In genomic region chr20:22795455-22795854, GRCh38 we compare ENCODE assay signal across 12 cellular contexts.
DNase-seq lines count a peak whose midpoint lies in the region; ATAC-seq and TF ChIP-seq lines count a peak whose summit lies in the region.
"Had no signal": no experiment of that assay in that cellular context is flagged by ENCODE, and none has a peak within 500 bp of the region (broad histone marks: within the 10 kb centered on the region; RNA-seq: fewer than 3 reads in every experiment).

No MANE protein-coding gene starts in this region.

- DNase-seq in HCT116 (ENCODE audit: low read depth, low spot score) (no peak), MCF 10A (ENCODE audit: unreplicated experiment) (no peak), mesenchymal stem cell (no peak), suprapubic skin (ENCODE audit: low spot score in 2 of 2) (no peak), COLO668 (lab: John Stamatoyannopoulos, UW; ENCODE audit: unreplicated experiment) (no peak), WTC11 (ENCODE audit: low spot score) (no peak), mesendoderm (no peak)
- no peak for DNase-seq in activated CD4-positive, alpha-beta memory T cell treated with anti-CD3 and anti-CD28 coated beads for 36 hours
- DNase-seq: activated CD8-positive, alpha-beta memory T cell treated with anti-CD3 and anti-CD28 coated beads, Interleukin-2, amount 50 U/mL, for 48 hours; DND-41 had no signal

- TF ChIP-seq EP300 in suprapubic skin (IDR thresholded peaks at IDR 0.05) = no peak

- H3K9me3 ChIP-seq in HCT116 (ENCODE audit: control insufficient read depth in 1 of 2, insufficient read depth in 1 of 2, low read depth in 1 of 2, low read length in 2 of 2) (no peaks in the 10 kb centered on the region), mesenchymal stem cell (ENCODE audit: control insufficient read depth, low read length) (no peaks in the 10 kb centered on the region), suprapubic skin (no peaks in the 10 kb centered on the region)
- H3K9me3 ChIP-seq: BLaER1 treated with 17β-estradiol and CSF1 and Interleukin-3, amounts not matched to agents 10 nM and 100 nM had no signal

- H3K4me3 Mint-ChIP-seq in MCF 10A (ENCODE audit: unreplicated experiment) (no peak overlapping the region), WTC11 (no peak overlapping the region)
- H3K4me3 Mint-ChIP-seq in activated CD4-positive, alpha-beta memory T cell treated with anti-CD3 and anti-CD28 coated beads for 36 hours = no peak overlapping the region
- H3K4me3 Mint-ChIP-seq: activated naive CD4-positive, alpha-beta T cell treated with anti-CD3 and anti-CD28 coated beads, Interleukin-2, amount 50 U/mL, for 24 hours had no signal

- H3K79me1 ChIP-seq in mesenchymal stem cell (replicated peaks; ENCODE audit: low read length, poor library complexity, severe bottlenecking) = no peaks in the 10 kb centered on the region
- H3K79me1 ChIP-seq in mesendoderm (ENCODE audit: low read length) = no peaks in the 10 kb centered on the region

- H3K9ac ChIP-seq in HCT116 (ENCODE audit: low read length) = no peak overlapping the region
- peak overlapping the region; percentile 34 for H3K9ac ChIP-seq in mesenchymal stem cell (ENCODE audit: low read length)
- H3K9ac ChIP-seq in mesendoderm (ENCODE audit: low read length) = no peak overlapping the region
- H3K9ac ChIP-seq: BLaER1 treated with 17β-estradiol and CSF1 and Interleukin-3, amounts not matched to agents 10 nM and 100 nM had no signal

- H2BK5ac ChIP-seq in mesenchymal stem cell (ENCODE audit: low read depth, low read length, poor library complexity, severe bottlenecking) = peak overlapping the region; percentile 85
- no peak overlapping the region for H2BK5ac ChIP-seq in mesendoderm (ENCODE audit: low read length)

- H3K9me2 ChIP-seq in HCT116 (ENCODE audit: insufficient read depth) = no peaks in the 10 kb centered on the region

- H2AK5ac ChIP-seq in mesenchymal stem cell (ENCODE audit: low read length, severe bottlenecking) (peak overlapping the region; percentile 24), mesendoderm (ENCODE audit: low read length) (no peak overlapping the region)

- ATAC-seq in HCT116 = peak; percentile 20; the same call in 1 of the 2 replicates
- no peak for ATAC-seq in WTC11

- peak overlapping the region; percentile 46 for H3K4me2 ChIP-seq in HCT116 (ENCODE audit: low read length)
- peak overlapping the region; percentile 10 for H3K4me2 ChIP-seq in mesenchymal stem cell (ENCODE audit: low read length, poor library complexity, severe bottlenecking)
- no peak overlapping the region for H3K4me2 ChIP-seq in mesendoderm (ENCODE audit: low read length)
- H3K4me2 ChIP-seq: BLaER1 treated with 17β-estradiol and CSF1 and Interleukin-3, amounts not matched to agents 10 nM and 100 nM had no signal

- H3K56ac ChIP-seq in mesendoderm (ENCODE audit: low read length) = no peak overlapping the region

- CTCF ChIA-PET in HCT116 (lab: Charles Lee) = no interaction called here
- CTCF ChIA-PET in MCF 10A (lab: Yijun Ruan, JAX) = interaction anchor here (0.6 to 3.1 kb wide), 10 partner anchors 9 to 458 kb away, joined by 3 to 9 read pairs (median 4); no protein-coding TSS in a partner anchor
- CTCF ChIA-PET in WTC11 (lab: Charles Lee) = interaction anchor here (1.5 kb wide), 1 partner anchor 104 kb away, joined by 3 read pairs; no protein-coding TSS in a partner anchor
- CTCF ChIA-PET in activated CD4-positive, alpha-beta memory T cell treated with anti-CD3 and anti-CD28 coated beads for 36 hours (lab: Charles Lee) = no interaction called here

- H2BK12ac ChIP-seq in mesenchymal stem cell (ENCODE audit: low read length in 2 of 2) = peak overlapping the region; percentile 91 to 93

- TF ChIP-seq RAD21 in HCT116 (IDR thresholded peaks at IDR 0.05; ENCODE audit: low read depth) = no peak

- H3K9me3 Mint-ChIP-seq in MCF 10A (ENCODE audit: unreplicated experiment) (no peaks in the 10 kb centered on the region), WTC11 (peaks cover 7% of the 10 kb centered on the region; the same call in 1 of the 2 replicates)
- H3K9me3 Mint-ChIP-seq in activated CD4-positive, alpha-beta memory T cell treated with anti-CD3 and anti-CD28 coated beads for 36 hours = peaks cover 4% of the 10 kb centered on the region

- H3K36me3 Mint-ChIP-seq in MCF 10A (ENCODE audit: insufficient read depth, unreplicated experiment) (no peaks in the 10 kb centered on the region), WTC11 (no peaks in the 10 kb centered on the region)
- H3K36me3 Mint-ChIP-seq in activated CD4-positive, alpha-beta memory T cell treated with anti-CD3 and anti-CD28 coated beads for 36 hours = no peaks in the 10 kb centered on the region
- H3K36me3 Mint-ChIP-seq: activated naive CD4-positive, alpha-beta T cell treated with anti-CD3 and anti-CD28 coated beads, Interleukin-2, amount 50 U/mL, for 24 hours had no signal

- H2BK15ac ChIP-seq in mesenchymal stem cell (ENCODE audit: low read depth, poor library complexity, severe bottlenecking) (no peak overlapping the region), mesendoderm (replicated peaks; ENCODE audit: low read depth) (no peak overlapping the region)

- no peak for TF ChIP-seq POLR2A in HCT116 (IDR thresholded peaks at IDR 0.05; ENCODE audit: borderline replicate concordance, extremely low read depth, insufficient read depth, insufficient read length)
- no peak for TF ChIP-seq POLR2A in suprapubic skin (IDR thresholded peaks at IDR 0.05)

- H3K36me3 ChIP-seq in HCT116 (ENCODE audit: control insufficient read depth in 1 of 2, insufficient read depth in 2 of 2, low read length in 2 of 2) (no peaks in the 10 kb centered on the region), mesenchymal stem cell (ENCODE audit: control insufficient read depth in 1 of 2, insufficient read depth in 2 of 2, low read depth in 1 of 2, low read length in 2 of 2) (no peaks in the 10 kb centered on the region), suprapubic skin (no peaks in the 10 kb centered on the region), mesendoderm (ENCODE audit: control insufficient read depth, insufficient read depth, low read length) (no peaks in the 10 kb centered on the region)
- H3K36me3 ChIP-seq: BLaER1 treated with 17β-estradiol and CSF1 and Interleukin-3, amounts not matched to agents 10 nM and 100 nM had no signal

- H3K4me3 ChIP-seq in HCT116 (replicated peaks in 1 of 2; ENCODE audit: low read depth in 1 of 2, low read length in 2 of 2) (no peak overlapping the region), mesenchymal stem cell (ENCODE audit: insufficient read depth in 1 of 2, low read depth in 1 of 2, low read length in 2 of 2) (peak overlapping the region in 1 of 2 experiments; percentile 19), suprapubic skin (no peak overlapping the region), mesendoderm (ENCODE audit: low read length) (no peak overlapping the region)
- H3K4me3 ChIP-seq: BLaER1 treated with 17β-estradiol and CSF1 and Interleukin-3, amounts not matched to agents 10 nM and 100 nM had no signal

- no peak overlapping the region for H3K23ac ChIP-seq in mesenchymal stem cell (ENCODE audit: low read length in 2 of 2)
- H3K23ac ChIP-seq in mesendoderm (ENCODE audit: low read length) = no peak overlapping the region

- no peaks in the 10 kb centered on the region for H4K20me1 ChIP-seq in HCT116 (ENCODE audit: insufficient read depth)
- H4K20me1 ChIP-seq: BLaER1 treated with 17β-estradiol and CSF1 and Interleukin-3, amounts not matched to agents 10 nM and 100 nM had no signal

- H3K4me1 ChIP-seq in HCT116 (ENCODE audit: control insufficient read depth in 1 of 2, insufficient read depth in 2 of 2, low read length in 2 of 2) = peaks cover 0 to 42% of the 10 kb centered on the region in 2 experiments; a peak in 3 of 4 replicates
- peaks cover 3% of the 10 kb centered on the region for H3K4me1 ChIP-seq in mesenchymal stem cell (ENCODE audit: control insufficient read depth, insufficient read depth, low read depth, low read length)
- H3K4me1 ChIP-seq in suprapubic skin = peaks cover 5% of the 10 kb centered on the region
- no peaks in the 10 kb centered on the region for H3K4me1 ChIP-seq in mesendoderm (ENCODE audit: control insufficient read depth, low read depth, low read length)

- no peaks in the 10 kb centered on the region for H3K79me2 ChIP-seq in HCT116 (ENCODE audit: insufficient read depth, low read length)
- no peaks in the 10 kb centered on the region for H3K79me2 ChIP-seq in mesendoderm (ENCODE audit: control insufficient read depth, insufficient read depth, low read length)

- H4K8ac ChIP-seq in mesenchymal stem cell (ENCODE audit: low read length) = peak overlapping the region; percentile 27
- H4K8ac ChIP-seq in mesendoderm (ENCODE audit: low read depth, low read length) = no peak overlapping the region

- intact Hi-C loops in HCT116 (cut with micrococcal nuclease) (loop anchor here (10.0 kb wide), 1 partner anchor 79 kb away; no protein-coding TSS in a partner anchor), MCF 10A (cut with micrococcal nuclease) (no loop called here)
- intact Hi-C loops in activated CD4-positive, alpha-beta memory T cell treated with anti-CD3 and anti-CD28 coated beads for 36 hours (cut with micrococcal nuclease) = no loop called here

- TF ChIP-seq CTCF in HCT116 (IDR thresholded peaks at IDR 0.05 in 2 of 3, conservative IDR thresholded peaks at IDR 0.05 in 1 of 3; ENCODE audit: borderline replicate concordance in 1 of 3, insufficient read depth in 1 of 3, low read depth in 2 of 3, low read length in 2 of 3) = no peak
- no peak for TF ChIP-seq CTCF in MCF 10A (IDR thresholded peaks at IDR 0.05; ENCODE audit: unreplicated experiment)
- no peak for TF ChIP-seq CTCF in suprapubic skin (IDR thresholded peaks at IDR 0.05)
- no peak for TF ChIP-seq CTCF in WTC11 (IDR thresholded peaks at IDR 0.05)

- H2BK120ac ChIP-seq in mesenchymal stem cell (ENCODE audit: low read depth, low read length) (no peak overlapping the region), mesendoderm (ENCODE audit: low read depth, low read length) (no peak overlapping the region)

- H3K14ac ChIP-seq in mesenchymal stem cell (ENCODE audit: low read length in 2 of 2) = no peak overlapping the region

- H3K4ac ChIP-seq in mesenchymal stem cell (ENCODE audit: low read depth in 1 of 2, low read length in 2 of 2) (peak overlapping the region in 1 of 2 experiments; percentile 57), mesendoderm (ENCODE audit: low read depth, low read length) (no peak overlapping the region)

- H3K18ac ChIP-seq in mesenchymal stem cell (ENCODE audit: low read depth in 1 of 2, low read length in 2 of 2) (peak overlapping the region; percentile 40 to 84), mesendoderm (ENCODE audit: low read length) (no peak overlapping the region)

- POLR2A ChIA-PET in HCT116 (lab: Charles Lee) = no interaction called here
- POLR2A ChIA-PET in MCF 10A (lab: Yijun Ruan, JAX) = interaction anchor here (0.6 to 4.2 kb wide), 13 partner anchors 9 to 746 kb away, joined by 3 to 28 read pairs (median 4); partner anchors contain the start of gene NXT1
- POLR2A ChIA-PET in WTC11 (lab: Charles Lee) = no interaction called here
- POLR2A ChIA-PET in activated CD4-positive, alpha-beta memory T cell treated with anti-CD3 and anti-CD28 coated beads for 36 hours (lab: Charles Lee) = no interaction called here

- H3K27ac Mint-ChIP-seq in MCF 10A (ENCODE audit: low read depth, unreplicated experiment) = peak overlapping the region; percentile 5
- no peak overlapping the region for H3K27ac Mint-ChIP-seq in WTC11
- H3K27ac Mint-ChIP-seq in activated CD4-positive, alpha-beta memory T cell treated with anti-CD3 and anti-CD28 coated beads for 36 hours = no peak overlapping the region
- H3K27ac Mint-ChIP-seq: activated naive CD4-positive, alpha-beta T cell treated with anti-CD3 and anti-CD28 coated beads, Interleukin-2, amount 50 U/mL, for 24 hours had no signal

- no peaks in the 10 kb centered on the region for H3K27me3 Mint-ChIP-seq in MCF 10A (ENCODE audit: insufficient read depth, unreplicated experiment)
- no peaks in the 10 kb centered on the region for H3K27me3 Mint-ChIP-seq in WTC11 (ENCODE audit: low read depth)
- peaks cover 1% of the 10 kb centered on the region for H3K27me3 Mint-ChIP-seq in activated CD4-positive, alpha-beta memory T cell treated with anti-CD3 and anti-CD28 coated beads for 36 hours
- H3K27me3 Mint-ChIP-seq: activated naive CD4-positive, alpha-beta T cell treated with anti-CD3 and anti-CD28 coated beads, Interleukin-2, amount 50 U/mL, for 24 hours had no signal

- H3K27me3 ChIP-seq in HCT116 (ENCODE audit: insufficient read depth, low read length) = no peaks in the 10 kb centered on the region; the same call in 1 of the 2 replicates
- no peaks in the 10 kb centered on the region for H3K27me3 ChIP-seq in mesenchymal stem cell (ENCODE audit: control insufficient read depth in 1 of 2, insufficient read depth in 1 of 2, low read length in 2 of 2)
- peaks cover 2% of the 10 kb centered on the region for H3K27me3 ChIP-seq in suprapubic skin
- H3K27me3 ChIP-seq in mesendoderm (ENCODE audit: insufficient read depth, low read length, poor library complexity) = no peaks in the 10 kb centered on the region
- H3K27me3 ChIP-seq: BLaER1 treated with 17β-estradiol and CSF1 and Interleukin-3, amounts not matched to agents 10 nM and 100 nM had no signal

- no peak overlapping the region for H4K91ac ChIP-seq in mesenchymal stem cell (ENCODE audit: low read length)

- no peak overlapping the region for H4K5ac ChIP-seq in mesendoderm (ENCODE audit: low read length)

- BruUV-seq in HCT116 (replicated peaks; lab: Mats Ljungman, UMichigan) (no TSS peak), MCF 10A (replicated peaks; lab: Mats Ljungman, UMichigan) (no TSS peak)

- 40% methylated on average over 5 of the region's 5 CpGs for WGBS in mesenchymal stem cell
- WGBS in suprapubic skin = 62% methylated on average over 5 of the region's 5 CpGs
- WGBS in mesendoderm (ENCODE audit: extremely low coverage, insufficient coverage, low lambda C conversion rate) = no CpG with 5 or more reads among the region's 5 CpGs

- H3K27ac ChIP-seq in HCT116 (ENCODE audit: low read depth, low read length) (no peak overlapping the region), mesenchymal stem cell (ENCODE audit: low read length, poor library complexity, severe bottlenecking) (peak overlapping the region; percentile 95), suprapubic skin (peak overlapping the region; percentile 9), mesendoderm (ENCODE audit: low read depth, low read length) (no peak overlapping the region)
- H3K27ac ChIP-seq: BLaER1 treated with 17β-estradiol and CSF1 and Interleukin-3, amounts not matched to agents 10 nM and 100 nM had no signal

- H3K4me1 Mint-ChIP-seq in MCF 10A (ENCODE audit: insufficient read depth, unreplicated experiment) = peaks cover 47% of the 10 kb centered on the region
- H3K4me1 Mint-ChIP-seq in WTC11 = peaks cover 12% of the 10 kb centered on the region
- no peaks in the 10 kb centered on the region for H3K4me1 Mint-ChIP-seq in activated CD4-positive, alpha-beta memory T cell treated with anti-CD3 and anti-CD28 coated beads for 36 hours (ENCODE audit: low read depth)
- H3K4me1 Mint-ChIP-seq: activated naive CD4-positive, alpha-beta T cell treated with anti-CD3 and anti-CD28 coated beads, Interleukin-2, amount 50 U/mL, for 24 hours had no signal

- RAD21 ChIA-PET in HCT116 (lab: Charles Lee; ENCODE audit: low non-redundant PET in 1 of 2, low total read pairs in 2 of 2, uncharacterized antibody in 2 of 2, unreplicated experiment in 2 of 2) = no interaction called here

- H2AFZ ChIP-seq in HCT116 (ENCODE audit: low read depth, low read length, poor library complexity, severe bottlenecking) = no peak overlapping the region
- peak overlapping the region; percentile 8 for H2AFZ ChIP-seq in mesenchymal stem cell (ENCODE audit: low read depth, low read length)

Comparison
In these comparisons a context has a peak if more than half of its experiments do, and no peak if none do; other contexts are left out.
1. H3K27ac ChIP-seq: peak in mesenchymal stem cell (single experiment) and suprapubic skin (single experiment); none in HCT116 (single experiment) and mesendoderm (single experiment).
2. CTCF ChIA-PET loops: an anchor here in MCF 10A (0.6 to 3.1 kb wide) and WTC11 (1.5 kb wide); none called in HCT116 and activated CD4-positive, alpha-beta memory T cell treated with anti-CD3 and anti-CD28 coated beads for 36 hours.